ENCODE assay signal across 14 cellular contexts in the genomic region with DNA sequence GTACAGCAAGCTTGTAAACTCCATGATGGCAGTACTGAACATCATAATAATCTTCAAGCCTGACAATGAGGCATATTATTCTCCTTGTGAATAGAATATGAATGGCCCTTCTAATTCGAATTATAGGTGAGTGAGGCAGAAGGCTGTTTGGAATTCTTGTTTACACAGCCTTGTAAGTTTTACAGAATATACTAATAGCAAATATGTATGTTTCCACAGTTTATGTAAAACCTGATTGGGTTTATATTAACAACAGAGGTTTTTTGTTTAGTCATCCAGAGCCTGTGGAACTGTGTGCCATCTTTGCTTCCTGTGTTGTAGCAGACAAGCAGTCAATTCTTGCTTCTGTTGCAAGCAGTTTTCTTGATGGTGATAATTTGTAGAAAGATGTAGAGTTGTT. TPM values are rescaled to one million over a fixed set of nuclear protein-coding genes. Genes with fewer than 3 reads are reported as not detected.
DNase-seq lines count a peak whose midpoint lies in the region; ATAC-seq, FAIRE-seq and TF ChIP-seq lines count a peak whose summit lies in the region.
"Had no signal": no experiment of that assay in that cellular context is flagged by ENCODE, and none has a peak within 500 bp of the region (broad histone marks: within the 10 kb centered on the region; RNA-seq: fewer than 3 reads in every experiment).

No MANE protein-coding gene starts in this region.

- CTCF ChIA-PET in T-cell (lab: Charles Lee), result no interaction called here

- no peaks in the 10 kb centered on the region for H3K27me3 ChIP-seq in right atrium auricular region
- H3K27me3 ChIP-seq: MG63 had no signal

- TF ChIP-seq POLR2A in GM12891 (IDR thresholded peaks at IDR 0.05; ENCODE audit: low read depth, low read length), result no peak

- POLR2A ChIA-PET in T-cell (lab: Charles Lee), result no interaction called here

- peaks cover 26% of the 10 kb centered on the region for H3K4me1 Mint-ChIP-seq in activated T-helper 17 cell treated with anti-CD3 and anti-CD28 coated beads, Interleukin-2, amount 50 U/mL, for 72 hours
- peaks cover 48 to 61% (median 48%) of the 10 kb centered on the region in 3 donors for H3K4me1 Mint-ChIP-seq in T-cell

- intact Hi-C loops in Right ventricle myocardium inferior (cut with DNase I), result loop anchor here (5.0 kb wide), 1 partner anchor 108 kb away; a partner anchor contains a TSS

- no peaks in the 10 kb centered on the region for H3K36me3 ChIP-seq in right atrium auricular region
- H3K36me3 ChIP-seq: MG63 had no signal

- no peaks in the 10 kb centered on the region for H3K27me3 Mint-ChIP-seq in activated T-helper 17 cell treated with anti-CD3 and anti-CD28 coated beads, Interleukin-2, amount 50 U/mL, for 72 hours
- no peaks in the 10 kb centered on the region for H3K27me3 Mint-ChIP-seq in T-cell
- H3K27me3 Mint-ChIP-seq: activated T-cell treated with anti-CD3 and anti-CD28 coated beads, Interleukin-2, amount 50 U/mL, for 24 hours had no signal

- no peak for FAIRE-seq in GM12891 (lab: Jason Lieb, UNC)

- ATAC-seq in Right ventricle myocardium inferior (no peak), T-cell (replicated peaks in 1 of 4) (no peak), HG03571 (IDR thresholded peaks at IDR 0.05; ENCODE audit: unreplicated experiment) (no peak), GM21528 (IDR thresholded peaks at IDR 0.05; ENCODE audit: low FRiP score, unreplicated experiment) (no peak)
- no peak for ATAC-seq in activated T-helper 17 cell treated with anti-CD3 and anti-CD28 coated beads, Interleukin-2, amount 50 U/mL, for 72 hours (replicated peaks)

- H3K27ac ChIP-seq in right atrium auricular region, result peak overlapping the region; percentile 93 to 95

- H3K4me3 ChIP-seq in right atrium auricular region, result no peak overlapping the region
- H3K4me3 ChIP-seq: MG63 had no signal

- H3K4me1 ChIP-seq in right atrium auricular region, result peaks cover 3 to 71% of the 10 kb centered on the region in 2 donors

- H3K9me3 ChIP-seq in right atrium auricular region, result no peaks in the 10 kb centered on the region
- H3K9me3 ChIP-seq: MG63 had no signal

- no peaks in the 10 kb centered on the region for H3K9me3 Mint-ChIP-seq in activated T-helper 17 cell treated with anti-CD3 and anti-CD28 coated beads, Interleukin-2, amount 50 U/mL, for 72 hours
- no peaks in the 10 kb centered on the region for H3K9me3 Mint-ChIP-seq in T-cell
- H3K9me3 Mint-ChIP-seq: activated T-cell treated with anti-CD3 and anti-CD28 coated beads, Interleukin-2, amount 50 U/mL, for 24 hours had no signal

- no peak overlapping the region for H3K4me3 Mint-ChIP-seq in activated T-helper 17 cell treated with anti-CD3 and anti-CD28 coated beads, Interleukin-2, amount 50 U/mL, for 72 hours
- no peak overlapping the region for H3K4me3 Mint-ChIP-seq in T-cell
- H3K4me3 Mint-ChIP-seq: activated T-cell treated with anti-CD3 and anti-CD28 coated beads, Interleukin-2, amount 50 U/mL, for 24 hours had no signal

- peak overlapping the region; percentile 45 for H3K27ac Mint-ChIP-seq in activated T-helper 17 cell treated with anti-CD3 and anti-CD28 coated beads, Interleukin-2, amount 50 U/mL, for 72 hours
- no peak overlapping the region for H3K27ac Mint-ChIP-seq in T-cell
- H3K27ac Mint-ChIP-seq: activated T-cell treated with anti-CD3 and anti-CD28 coated beads, Interleukin-2, amount 50 U/mL, for 24 hours had no signal

- DNase-seq in right atrium auricular region (ENCODE audit: low spot score) (no peak), Right ventricle myocardium inferior (ENCODE audit: missing footprints) (no peak), medulla oblongata (ENCODE audit: extremely low spot score) (peak; percentile 62), T-cell (no peak), GM12891 (ENCODE audit: insufficient read length, low spot score) (no peak)
- DNase-seq: activated CD4-positive, alpha-beta T cell treated with anti-CD3 and anti-CD28 coated beads for 48 hours; activated T-cell treated with anti-CD3 and anti-CD28 coated beads, Interleukin-2, amount 50 U/mL, for 24 hours; anterior cingulate cortex; DMS 273 treated with DMSO at 0.1 percent for 48 hours; mesendoderm; MG63 had no signal

- H3K36me3 Mint-ChIP-seq in activated T-helper 17 cell treated with anti-CD3 and anti-CD28 coated beads, Interleukin-2, amount 50 U/mL, for 72 hours (ENCODE audit: low read depth), result no peaks in the 10 kb centered on the region
- H3K36me3 Mint-ChIP-seq in T-cell, result peaks cover 11% of the 10 kb centered on the region

- TF ChIP-seq CTCF in right atrium auricular region (IDR thresholded peaks at IDR 0.05), result no peak

TF ChIP-seq in GM12891, 5 proteins besides CTCF, POLR2A, EP300 and RAD21:
- TF ChIP-seq SPI1 (IDR thresholded peaks at IDR 0.05; ENCODE audit: low read depth, low read length) (no peak), PAX5 (IDR thresholded peaks at IDR 0.05; ENCODE audit: insufficient read depth, low read length, severe bottlenecking) (no peak)

RNA-seq across cellular contexts. Expression of a gene that starts 8.0 kb away (rescaled TPM):
- 10 to 100 TPM; 60.0 to 60.8 TPM for total RNA-seq in right atrium auricular region
- 45.1 TPM for total RNA-seq in Right ventricle myocardium inferior
- 10 to 100 TPM; 42.9 to 47.6 TPM for total RNA-seq in activated T-helper 17 cell treated with anti-CD3 and anti-CD28 coated beads, Interleukin-2, amount 50 U/mL, for 72 hours
- 10 to 100 TPM; 39.8 to 50.7 (median 43.4) TPM for total RNA-seq in T-cell
- 79.7 TPM for polyA plus RNA-seq in GM12891 (2012; ENCODE audit: low read depth, missing spikeins)
